Comparison of ENCODE assay signal across 8 cellular contexts in the genomic region with DNA sequence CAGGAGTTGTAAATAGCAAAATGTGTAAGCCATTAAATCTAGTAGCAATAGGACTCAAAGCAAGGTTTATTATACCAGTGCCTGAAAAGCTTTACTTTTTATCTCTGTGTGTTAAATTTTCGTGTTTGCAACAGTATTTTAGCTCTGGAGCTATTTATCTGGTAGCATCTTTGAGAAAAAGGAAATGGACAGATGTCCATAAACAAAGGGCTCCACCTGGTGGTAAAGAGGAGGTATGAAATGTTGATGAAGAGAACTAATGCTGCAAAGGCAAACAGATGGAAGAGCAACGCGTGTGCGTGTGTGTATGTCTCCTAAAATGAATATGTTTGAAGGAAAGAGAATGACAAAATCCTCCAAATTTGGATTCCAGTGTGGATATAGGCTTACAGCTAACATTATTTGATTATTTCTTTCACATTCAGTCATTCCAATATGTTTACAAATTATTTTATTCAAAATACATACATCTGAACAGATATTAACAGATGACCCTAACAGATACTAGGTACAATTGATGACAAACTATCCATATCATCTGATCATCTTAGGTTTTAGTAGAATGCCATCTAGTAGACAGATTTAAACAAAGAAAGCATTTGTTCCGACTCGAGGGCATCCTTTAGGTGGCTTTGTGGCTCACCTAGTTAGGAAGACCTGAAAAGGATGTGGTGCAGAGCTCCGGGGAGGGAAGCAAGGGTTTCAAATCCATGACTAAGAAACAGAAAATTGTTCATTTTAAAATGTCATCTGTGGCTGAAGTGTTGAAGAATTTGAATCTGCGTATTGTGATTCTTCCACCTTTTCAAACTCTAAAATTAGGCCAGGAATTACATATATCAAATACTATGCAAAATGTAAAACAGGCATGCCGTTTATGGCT.
DNase-seq lines count a peak whose midpoint lies in the region; ATAC-seq, FAIRE-seq and TF ChIP-seq lines count a peak whose summit lies in the region.

No MANE protein-coding gene starts in this region.

- no peak overlapping the region for H4K5ac ChIP-seq in mesendoderm (ENCODE audit: low read length)

- no peak overlapping the region for H3K4me3 Mint-ChIP-seq in Caco-2 (ENCODE audit: unreplicated experiment)

- H3K27me3 Mint-ChIP-seq in Caco-2 (ENCODE audit: insufficient read depth, unreplicated experiment), result peaks cover 19% of the 10 kb centered on the region

- H3K9me2 ChIP-seq in Karpas-422 (replicated peaks; ENCODE audit: insufficient read depth, low read length), result no peaks in the 10 kb centered on the region
- H3K9me2 ChIP-seq in OCI-LY7 (ENCODE audit: insufficient read depth, low read length), result no peaks in the 10 kb centered on the region

- H3K27ac ChIP-seq in Karpas-422 (ENCODE audit: low read length), result peak overlapping the region; percentile 95
- H3K27ac ChIP-seq in OCI-LY7 (ENCODE audit: low read depth, low read length, poor library complexity, severe bottlenecking), result no peak overlapping the region
- H3K27ac ChIP-seq in mesendoderm (ENCODE audit: low read depth, low read length), result no peak overlapping the region

- no peak overlapping the region for H2BK5ac ChIP-seq in mesendoderm (ENCODE audit: low read length)

- DNase-seq in Caco-2, result peak in 1 of 2 experiments; percentile 48
- peak; percentile 22 for DNase-seq in GM19239 (ENCODE audit: insufficient read length, low spot score)
- peak; percentile 94 for DNase-seq in Karpas-422
- DNase-seq in OCI-LY7 (ENCODE audit: low spot score), result peak; percentile 79
- DNase-seq in cerebellar cortex (ENCODE audit: low spot score), result peak; percentile 73
- peak; percentile 50 for DNase-seq in mesendoderm
- DNase-seq in activated CD8-positive, alpha-beta memory T cell treated with anti-CD3 and anti-CD28 coated beads, Interleukin-2, amount 50 U/mL, for 48 hours, result no peak

- H2BK15ac ChIP-seq in mesendoderm (replicated peaks; ENCODE audit: low read depth), result no peak overlapping the region

- no peak overlapping the region for H3K4ac ChIP-seq in mesendoderm (ENCODE audit: low read depth, low read length)

- H4K20me1 ChIP-seq in Karpas-422 (ENCODE audit: insufficient read depth, low read depth, low read length) (no peaks in the 10 kb centered on the region), OCI-LY7 (ENCODE audit: insufficient read depth, low read length) (no peaks in the 10 kb centered on the region)

- H4K8ac ChIP-seq in mesendoderm (ENCODE audit: low read depth, low read length), result no peak overlapping the region

- TF ChIP-seq CTCF in Caco-2 (IDR thresholded peaks at IDR 0.05; ENCODE audit: insufficient read depth in 1 of 2, low read depth in 1 of 2, low read length in 1 of 2, severe bottlenecking in 1 of 2, unreplicated experiment in 1 of 2) (peak; percentile 71 to 74), OCI-LY7 (conservative IDR thresholded peaks at IDR 0.05; ENCODE audit: low read length) (peak; percentile 94)

- CTCF ChIA-PET in Caco-2 (lab: Charles Lee) (interaction anchor here (0.6 to 1.4 kb wide), 7 partner anchors 15 to 555 kb away, joined by 3 to 8 read pairs (median 3); no protein-coding TSS in a partner anchor), OCI-LY7 (lab: Charles Lee; ENCODE audit: unreplicated experiment) (interaction anchor here (0.7 to 1.0 kb wide), 2 partner anchors 12 to 31 kb away, joined by 3 to 5 read pairs; no protein-coding TSS in a partner anchor)

- FAIRE-seq in GM19239 (lab: Jason Lieb, UNC), result peak; percentile 91

- intact Hi-C loops in Caco-2 (cut with micrococcal nuclease; ENCODE audit: unreplicated experiment) (loop anchor here (1.0 kb wide), 2 partner anchors 162 to 525 kb away; no protein-coding TSS in a partner anchor), OCI-LY7 (cut with micrococcal nuclease; ENCODE audit: unreplicated experiment) (loop anchor here (1.0 to 10.0 kb wide), 5 partner anchors 160 to 525 kb away; no protein-coding TSS in a partner anchor)

- no CpG with 5 or more reads among the region's 9 CpGs for WGBS in mesendoderm (ENCODE audit: extremely low coverage, insufficient coverage, low lambda C conversion rate)

- H3K4me1 Mint-ChIP-seq in Caco-2 (ENCODE audit: low read depth, unreplicated experiment), result no peaks in the 10 kb centered on the region

- no peaks in the 10 kb centered on the region for H3K79me2 ChIP-seq in Karpas-422 (ENCODE audit: low read length)
- no peaks in the 10 kb centered on the region for H3K79me2 ChIP-seq in OCI-LY7 (ENCODE audit: insufficient read depth, low read depth, low read length)
- H3K79me2 ChIP-seq in mesendoderm (ENCODE audit: control insufficient read depth, insufficient read depth, low read length), result no peaks in the 10 kb centered on the region

- no peaks in the 10 kb centered on the region for H3K36me3 ChIP-seq in Caco-2 (ENCODE audit: control insufficient read depth, insufficient read depth, low read length)
- no peaks in the 10 kb centered on the region for H3K36me3 ChIP-seq in Karpas-422 (ENCODE audit: insufficient read depth, low read length)
- no peaks in the 10 kb centered on the region for H3K36me3 ChIP-seq in OCI-LY7 (ENCODE audit: insufficient read depth, low read length)
- H3K36me3 ChIP-seq in mesendoderm (ENCODE audit: control insufficient read depth, insufficient read depth, low read length), result no peaks in the 10 kb centered on the region

- H3K27me3 ChIP-seq in Caco-2 (replicated peaks; ENCODE audit: control insufficient read depth, insufficient read depth, low read length) (peaks cover 1% of the 10 kb centered on the region; the same call in 1 of the 2 replicates), Karpas-422 (ENCODE audit: low read length) (no peaks in the 10 kb centered on the region), mesendoderm (ENCODE audit: insufficient read depth, low read length, poor library complexity) (no peaks in the 10 kb centered on the region)

- ATAC-seq in GM19455 (IDR thresholded peaks at IDR 0.05; ENCODE audit: unreplicated experiment), result no peak

- no peaks in the 10 kb centered on the region for H3K9me3 Mint-ChIP-seq in Caco-2 (ENCODE audit: unreplicated experiment)

- H3K4me2 ChIP-seq in Karpas-422 (ENCODE audit: low read depth, low read length, poor library complexity, severe bottlenecking), result peak overlapping the region; percentile 68
- H3K4me2 ChIP-seq in OCI-LY7 (ENCODE audit: low read length), result no peak overlapping the region
- no peak overlapping the region for H3K4me2 ChIP-seq in mesendoderm (ENCODE audit: low read length)

- H2BK120ac ChIP-seq in mesendoderm (ENCODE audit: low read depth, low read length), result no peak overlapping the region

- no peaks in the 10 kb centered on the region for H3K4me1 ChIP-seq in Caco-2
- H3K4me1 ChIP-seq in Karpas-422 (ENCODE audit: low read length), result peaks cover 62% of the 10 kb centered on the region
- peaks cover 10% of the 10 kb centered on the region for H3K4me1 ChIP-seq in OCI-LY7 (ENCODE audit: insufficient read depth, low read length, poor library complexity, severe bottlenecking)
- H3K4me1 ChIP-seq in mesendoderm (ENCODE audit: control insufficient read depth, low read depth, low read length), result no peaks in the 10 kb centered on the region

- POLR2A ChIA-PET in Caco-2 (lab: Charles Lee), result no interaction called here
- POLR2A ChIA-PET in OCI-LY7 (lab: Charles Lee), result interaction anchor here (0.9 to 1.3 kb wide), 2 partner anchors 35 to 862 kb away, joined by 3 to 5 read pairs; no protein-coding TSS in a partner anchor

- no peak overlapping the region for H3K18ac ChIP-seq in mesendoderm (ENCODE audit: low read length)

- H3K9me3 ChIP-seq in Caco-2, result no peaks in the 10 kb centered on the region
- H3K9me3 ChIP-seq in Karpas-422 (ENCODE audit: low read length), result no peaks in the 10 kb centered on the region
- H3K9me3 ChIP-seq in OCI-LY7 (ENCODE audit: low read length), result no peaks in the 10 kb centered on the region

- no peaks in the 10 kb centered on the region for H3K79me1 ChIP-seq in mesendoderm (ENCODE audit: low read length)

- no peaks in the 10 kb centered on the region for H3K36me3 Mint-ChIP-seq in Caco-2 (ENCODE audit: insufficient read depth, unreplicated experiment)

- H3K23ac ChIP-seq in mesendoderm (ENCODE audit: low read length), result no peak overlapping the region

- H2AK5ac ChIP-seq in mesendoderm (ENCODE audit: low read length), result no peak overlapping the region

- H3K9ac ChIP-seq in Karpas-422 (ENCODE audit: low read length) (peak overlapping the region; percentile 68), mesendoderm (ENCODE audit: low read length) (no peak overlapping the region)

- H3K56ac ChIP-seq in mesendoderm (ENCODE audit: low read length), result no peak overlapping the region

- H3K27ac Mint-ChIP-seq in Caco-2 (ENCODE audit: unreplicated experiment), result no peak overlapping the region

- no TSS peak for BruUV-seq in Caco-2 (replicated peaks; lab: Mats Ljungman, UMichigan)
- no TSS peak for BruUV-seq in OCI-LY7 (replicated peaks; lab: Mats Ljungman, UMichigan)

- no peak overlapping the region for H3K4me3 ChIP-seq in Caco-2 (ENCODE audit: low read depth, low read length)
- H3K4me3 ChIP-seq in Karpas-422 (ENCODE audit: low read length), result peak overlapping the region; percentile 33
- H3K4me3 ChIP-seq in OCI-LY7 (ENCODE audit: low read depth, low read length, poor library complexity, severe bottlenecking), result no peak overlapping the region
- no peak overlapping the region for H3K4me3 ChIP-seq in mesendoderm (ENCODE audit: low read length)

- H2AFZ ChIP-seq in Karpas-422 (ENCODE audit: low read length), result 0 out of 2 replicates have a peak overlapping the region, but pooled peaks have one; percentile 22
- H2AFZ ChIP-seq in OCI-LY7 (ENCODE audit: low read length), result peak overlapping the region; percentile 87; the same call in 1 of the 2 replicates
